Comparison of ENCODE assay signal across 8 cellular contexts in the genomic region with DNA sequence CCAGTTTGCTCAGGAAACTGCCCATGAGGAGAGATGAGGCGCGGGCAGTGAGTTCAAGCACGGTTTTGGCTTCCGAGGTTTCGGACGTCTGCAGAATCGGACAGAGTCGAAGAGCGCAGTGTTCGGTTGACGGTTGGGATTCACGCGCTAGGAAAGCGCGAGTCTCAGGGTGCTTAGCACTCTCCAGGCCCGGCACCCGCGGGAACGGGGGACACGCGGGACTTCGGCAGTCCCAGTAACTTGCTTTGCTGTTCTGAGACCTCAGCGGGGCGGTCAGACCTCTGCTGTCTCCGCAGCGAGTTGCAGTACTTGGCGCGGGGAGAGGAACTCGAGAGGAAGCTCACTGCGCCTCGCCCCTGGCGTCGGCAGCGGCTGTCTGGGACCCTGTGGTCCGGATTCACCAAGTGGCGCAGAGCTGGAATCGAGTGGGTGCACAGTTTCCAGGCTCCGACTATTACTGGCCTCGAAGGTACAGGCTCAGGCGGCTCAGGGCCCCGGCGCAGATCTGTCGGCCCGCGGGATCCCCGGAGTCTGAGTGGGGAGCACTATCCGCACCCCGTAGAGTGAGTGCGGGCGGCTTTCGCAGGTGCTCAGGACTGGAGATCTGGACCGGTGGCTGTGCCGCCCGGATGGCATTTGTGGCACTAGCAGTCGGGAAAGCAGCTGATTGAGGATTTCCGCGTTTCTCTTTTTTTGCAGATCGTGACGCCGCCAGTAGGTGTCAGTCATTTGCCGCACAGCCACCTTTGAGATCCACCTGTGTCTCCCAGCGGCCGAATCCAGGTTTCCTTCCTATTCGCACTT. TPM values are rescaled to one million over a fixed set of nuclear protein-coding genes. Genes with fewer than 3 reads are reported as not detected.
DNase-seq lines count a peak whose midpoint lies in the region; ATAC-seq and TF ChIP-seq lines count a peak whose summit lies in the region.

A gene (minus strand): TSS at position 128 of the 804 bp plus-strand sequence. CDS start 103 bp downstream, at position 25.

- CTCF ChIA-PET in HEK293T (lab: Yijun Ruan, JAX), result interaction anchor here (0.6 to 1.5 kb wide), 6 partner anchors 8 to 305 kb away, joined by 3 to 6 read pairs (median 3); no protein-coding TSS in a partner anchor
- CTCF ChIA-PET in activated CD4-positive, alpha-beta memory T cell treated with anti-CD3 and anti-CD28 coated beads, Interleukin-2, amount 10 ng/mL, durations not matched to agents 7 days and 5 days (lab: Charles Lee), result interaction anchor here (0.6 to 1.6 kb wide), 19 partner anchors 8 to 483 kb away, joined by 3 to 10 read pairs (median 3); no protein-coding TSS in a partner anchor

- H3K36me3 ChIP-seq in effector memory CD4-positive, alpha-beta T cell (ENCODE audit: control insufficient read depth, insufficient read depth, low read length), result no peaks in the 10 kb centered on the region
- H3K36me3 ChIP-seq in mucosa of stomach (ENCODE audit: control insufficient read depth, insufficient read depth, low read length), result no peaks in the 10 kb centered on the region

- peaks cover 75% of the 10 kb centered on the region for H3K27me3 Mint-ChIP-seq in activated CD4-positive, alpha-beta memory T cell treated with anti-CD3 and anti-CD28 coated beads, Interleukin-2, amount 10 ng/mL, durations not matched to agents 7 days and 5 days

- H3K4me1 Mint-ChIP-seq in activated CD4-positive, alpha-beta memory T cell treated with anti-CD3 and anti-CD28 coated beads, Interleukin-2, amount 10 ng/mL, durations not matched to agents 7 days and 5 days, result peaks cover 12% of the 10 kb centered on the region

- no peaks in the 10 kb centered on the region for H3K9me3 ChIP-seq in effector memory CD4-positive, alpha-beta T cell (ENCODE audit: control insufficient read depth, low read length)
- no peaks in the 10 kb centered on the region for H3K9me3 ChIP-seq in mucosa of stomach (ENCODE audit: control insufficient read depth, low read length)

- POLR2A ChIA-PET in HEK293T (lab: Yijun Ruan, JAX), result interaction anchor here (0.6 to 1.2 kb wide), 4 partner anchors 22 to 167 kb away, joined by 3 to 8 read pairs (median 3); a partner anchor contains a TSS
- POLR2A ChIA-PET in activated CD4-positive, alpha-beta memory T cell treated with anti-CD3 and anti-CD28 coated beads, Interleukin-2, amount 10 ng/mL, durations not matched to agents 7 days and 5 days (lab: Charles Lee), result interaction anchor here (0.7 to 2.2 kb wide), 5 partner anchors 16 to 495 kb away, joined by 3 to 6 read pairs (median 3); a partner anchor contains a TSS

- no peak for ATAC-seq in HG03045 (IDR thresholded peaks at IDR 0.05; ENCODE audit: unreplicated experiment)

- H3K9ac ChIP-seq in mucosa of stomach (ENCODE audit: low read length), result peak within 1 kb of the TSS; percentile 51

- no peak within 1 kb of the TSS for H3K27ac ChIP-seq in effector memory CD4-positive, alpha-beta T cell (ENCODE audit: insufficient read depth, low read length, poor library complexity, severe bottlenecking)

- H3K9me3 Mint-ChIP-seq in activated CD4-positive, alpha-beta memory T cell treated with anti-CD3 and anti-CD28 coated beads, Interleukin-2, amount 10 ng/mL, durations not matched to agents 7 days and 5 days, result no peaks in the 10 kb centered on the region

- H3K4me3 ChIP-seq in effector memory CD4-positive, alpha-beta T cell (ENCODE audit: insufficient read depth, low read depth, low read length, poor library complexity, severe bottlenecking), result peak within 1 kb of the TSS; percentile 51
- peak within 1 kb of the TSS; percentile 53 for H3K4me3 ChIP-seq in mucosa of stomach (ENCODE audit: low read length)

- H3K36me3 Mint-ChIP-seq in activated CD4-positive, alpha-beta memory T cell treated with anti-CD3 and anti-CD28 coated beads, Interleukin-2, amount 10 ng/mL, durations not matched to agents 7 days and 5 days (ENCODE audit: low read depth), result no peaks in the 10 kb centered on the region

- H3K27ac Mint-ChIP-seq in activated CD4-positive, alpha-beta memory T cell treated with anti-CD3 and anti-CD28 coated beads, Interleukin-2, amount 10 ng/mL, durations not matched to agents 7 days and 5 days, result no peak within 1 kb of the TSS

- DNase-seq in DMS 273 treated with DMSO at 0.1 percent for 48 hours (lab: John Stamatoyannopoulos, UW), result peak; percentile 66
- peak; percentile 79 for DNase-seq in HEK293T (ENCODE audit: extremely low spot score)
- peak; percentile 33 for DNase-seq in NCI-H510A treated with DMSO at 0.1 percent for 48 hours (lab: John Stamatoyannopoulos, UW)
- DNase-seq in activated CD4-positive, alpha-beta memory T cell treated with anti-CD3 and anti-CD28 coated beads, Interleukin-2, amount 10 ng/mL, durations not matched to agents 7 days and 5 days, result peak; percentile 73
- peak; percentile 14 to 37 (median 23) for DNase-seq in effector memory CD4-positive, alpha-beta T cell
- DNase-seq in stimulated activated naive CD4-positive, alpha-beta T cell (lab: John Stamatoyannopoulos, UW), result peak; percentile 13 to 73 (median 51)

- H3K27me3 ChIP-seq in effector memory CD4-positive, alpha-beta T cell (replicated peaks; ENCODE audit: control insufficient read depth, insufficient read depth, low read length, poor library complexity, severe bottlenecking), result peaks cover 18% of the 10 kb centered on the region
- H3K27me3 ChIP-seq in mucosa of stomach (ENCODE audit: control insufficient read depth, insufficient read depth, low read length), result peaks cover 39% of the 10 kb centered on the region

- peaks cover 14% of the 10 kb centered on the region for H3K4me1 ChIP-seq in effector memory CD4-positive, alpha-beta T cell (ENCODE audit: control insufficient read depth, insufficient read depth, low read length, poor library complexity, severe bottlenecking)
- H3K4me1 ChIP-seq in mucosa of stomach (ENCODE audit: control insufficient read depth, insufficient read depth, low read length), result peaks cover 9% of the 10 kb centered on the region

- peak within 1 kb of the TSS; percentile 72 for H3K4me3 Mint-ChIP-seq in activated CD4-positive, alpha-beta memory T cell treated with anti-CD3 and anti-CD28 coated beads, Interleukin-2, amount 10 ng/mL, durations not matched to agents 7 days and 5 days

TF ChIP-seq in HEK293T, 16 proteins besides CTCF, POLR2A, EP300 and RAD21:
- TF ChIP-seq CTBP1 (IDR thresholded peaks at IDR 0.05; ENCODE audit: borderline replicate concordance), result no peak
- no peak for TF ChIP-seq SP1 (IDR thresholded peaks at IDR 0.05)
- TF ChIP-seq L3MBTL2 (conservative IDR thresholded peaks at IDR 0.05), result peak; percentile 85
- TF ChIP-seq, protein P1, sequence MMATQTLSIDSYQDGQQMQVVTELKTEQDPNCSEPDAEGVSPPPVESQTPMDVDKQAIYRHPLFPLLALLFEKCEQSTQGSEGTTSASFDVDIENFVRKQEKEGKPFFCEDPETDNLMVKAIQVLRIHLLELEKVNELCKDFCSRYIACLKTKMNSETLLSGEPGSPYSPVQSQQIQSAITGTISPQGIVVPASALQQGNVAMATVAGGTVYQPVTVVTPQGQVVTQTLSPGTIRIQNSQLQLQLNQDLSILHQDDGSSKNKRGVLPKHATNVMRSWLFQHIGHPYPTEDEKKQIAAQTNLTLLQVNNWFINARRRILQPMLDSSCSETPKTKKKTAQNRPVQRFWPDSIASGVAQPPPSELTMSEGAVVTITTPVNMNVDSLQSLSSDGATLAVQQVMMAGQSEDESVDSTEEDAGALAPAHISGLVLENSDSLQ (IDR thresholded peaks at IDR 0.05), result peak; percentile 82
TF ChIP-seq in HEK293T: peak in this region for 2.

RNA-seq across cellular contexts. Expression of the gene that starts here (rescaled TPM):
- total RNA-seq in activated CD4-positive, alpha-beta memory T cell treated with anti-CD3 and anti-CD28 coated beads, Interleukin-2, amount 10 ng/mL, durations not matched to agents 7 days and 5 days, result not detected

Comparison
In these comparisons a context has a peak if more than half of its experiments do, and no peak if none do; other contexts are left out.
1. Peak in DNase-seq in activated CD4-positive, alpha-beta memory T cell treated with anti-CD3 and anti-CD28 coated beads, Interleukin-2, amount 10 ng/mL, durations not matched to agents 7 days and 5 days; RNA of the gene not detected or under 1 TPM.
2. DNase-seq: peak in every context shown above with its lines; median percentile 79 in HEK293T; 73 in activated CD4-positive, alpha-beta memory T cell treated with anti-CD3 and anti-CD28 coated beads, Interleukin-2, amount 10 ng/mL, durations not matched to agents 7 days and 5 days; 66 in DMS 273 treated with DMSO at 0.1 percent for 48 hours; 51 in stimulated activated naive CD4-positive, alpha-beta T cell; 33 in NCI-H510A treated with DMSO at 0.1 percent for 48 hours; 23 in effector memory CD4-positive, alpha-beta T cell.